Comparison of ENCODE assay signal across 8 cellular contexts in the genomic region with DNA sequence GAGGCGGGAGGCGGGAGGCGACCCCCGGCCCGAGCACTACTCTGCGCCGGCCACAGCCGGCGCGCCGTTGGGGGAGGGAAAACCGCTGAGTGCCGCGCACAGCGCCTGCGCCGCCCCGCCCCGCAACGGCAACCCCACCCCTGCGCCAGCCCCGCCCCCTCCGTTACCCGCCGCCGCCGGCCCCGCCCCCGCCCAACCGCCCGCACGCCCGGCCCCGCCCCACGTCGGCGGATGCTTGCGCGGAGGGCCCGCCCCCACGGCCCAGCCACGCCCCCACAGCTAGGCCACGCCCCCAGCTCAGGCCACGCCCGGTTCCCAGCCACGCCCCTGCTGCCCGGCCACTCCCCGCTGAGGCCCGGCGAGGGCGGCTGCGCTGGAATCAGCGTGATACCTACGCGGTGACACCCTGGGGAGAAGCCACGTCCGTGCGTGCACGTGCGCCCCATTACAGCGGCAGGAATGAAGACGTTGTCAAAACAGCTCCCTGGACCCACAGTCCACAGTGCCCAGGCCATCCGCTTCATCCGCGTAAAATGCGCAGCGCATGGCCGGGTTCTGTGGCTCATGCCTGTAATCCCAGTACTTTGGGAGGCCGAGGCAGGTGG. TPM values are rescaled to one million over a fixed set of nuclear protein-coding genes. Genes with fewer than 3 reads are reported as not detected.
DNase-seq lines count a peak whose midpoint lies in the region; ATAC-seq, FAIRE-seq and TF ChIP-seq lines count a peak whose summit lies in the region.

A gene (minus strand): TSS at position 91 of the 605 bp plus-strand sequence. CDS start 152 bp downstream, outside the sequence.

- peak within 1 kb of the TSS; percentile 20 for H3K4me3 ChIP-seq in CD8-positive, alpha-beta T cell (ENCODE audit: low read depth, low read length)
- H3K4me3 ChIP-seq in HUES64 (ENCODE audit: low read length): peak within 1 kb of the TSS; percentile 72

- H3K4me1 Mint-ChIP-seq in CD8-positive, alpha-beta T cell (ENCODE audit: low read depth): peaks cover 20% of the 10 kb centered on the region
- H3K4me1 Mint-ChIP-seq in activated T-helper 1 cell treated with anti-CD3 and anti-CD28 coated beads, Interleukin-12 subunit alpha, Interleukin-12 subunit beta, Interleukin-2, Interleukin-4 antibody, amounts not matched to agents 30 ng/mL and 10 ng/mL and 1 ng/mL, durations not matched to agents 14 hours and 24 hours and 36 hours (ENCODE audit: low read depth): peaks cover 6% of the 10 kb centered on the region
- peaks cover 15 to 18% of the 10 kb centered on the region in 2 donors for H3K4me1 Mint-ChIP-seq in natural killer cell treated with Interleukin-12 subunit alpha and Interleukin-12 subunit beta and Interleukin-15 and Interleukin-18, amount 100 ng/mL, for 72 hours (ENCODE audit: low read depth in 2 of 2)

- ATAC-seq in CD8-positive, alpha-beta T cell: peak; percentile 90
- peak; percentile 73 for ATAC-seq in GM21360 (IDR thresholded peaks at IDR 0.05; ENCODE audit: unreplicated experiment)
- ATAC-seq in natural killer cell treated with Interleukin-12 subunit alpha and Interleukin-12 subunit beta and Interleukin-15 and Interleukin-18, amount 100 ng/mL, for 72 hours: peak; percentile 96 to 98

- no peaks in the 10 kb centered on the region for H3K27me3 Mint-ChIP-seq in CD8-positive, alpha-beta T cell (ENCODE audit: low read depth)
- H3K27me3 Mint-ChIP-seq in activated T-helper 1 cell treated with anti-CD3 and anti-CD28 coated beads, Interleukin-12 subunit alpha, Interleukin-12 subunit beta, Interleukin-2, Interleukin-4 antibody, amounts not matched to agents 30 ng/mL and 10 ng/mL and 1 ng/mL, durations not matched to agents 14 hours and 24 hours and 36 hours (ENCODE audit: insufficient read depth): peaks cover 27% of the 10 kb centered on the region
- no peaks in the 10 kb centered on the region for H3K27me3 Mint-ChIP-seq in natural killer cell treated with Interleukin-12 subunit alpha and Interleukin-12 subunit beta and Interleukin-15 and Interleukin-18, amount 100 ng/mL, for 72 hours

- peaks cover 4% of the 10 kb centered on the region for H3K36me3 ChIP-seq in CD8-positive, alpha-beta T cell (ENCODE audit: insufficient read depth, low read length)
- peaks cover 20% of the 10 kb centered on the region for H3K36me3 ChIP-seq in HUES64 (ENCODE audit: insufficient read depth, low read length)

- no peak for TF ChIP-seq CTCF in CD8-positive, alpha-beta T cell (IDR thresholded peaks at IDR 0.05)

- intact Hi-C loops in CD8-positive, alpha-beta T cell (cut with DNase I, micrococcal nuclease): loop anchor here (1.0 to 5.0 kb wide), 12 partner anchors 55 to 739 kb away; a partner anchor contains a TSS
- intact Hi-C loops in activated T-helper 1 cell treated with anti-CD3 and anti-CD28 coated beads, Interleukin-12 subunit alpha, Interleukin-12 subunit beta, Interleukin-2, Interleukin-4 antibody, amounts not matched to agents 30 ng/mL and 10 ng/mL and 1 ng/mL, durations not matched to agents 14 hours and 24 hours and 36 hours (cut with micrococcal nuclease): loop anchor here (1.0 to 5.0 kb wide), 4 partner anchors 68 to 559 kb away; a partner anchor contains a TSS

- H3K4me1 ChIP-seq in CD8-positive, alpha-beta T cell (ENCODE audit: insufficient read depth, low read length): peaks cover 15% of the 10 kb centered on the region
- peaks cover 6% of the 10 kb centered on the region for H3K4me1 ChIP-seq in HUES64 (ENCODE audit: insufficient read depth, low read length)

- peak; percentile 88 to 99 (median 93) for DNase-seq in CD8-positive, alpha-beta T cell
- DNase-seq in RCC 7860 (ENCODE audit: low spot score) (peak; percentile 74), fibroblast of peridontal ligament (ENCODE audit: extremely low read depth) (peak; percentile 75)
- peak; percentile 91 for DNase-seq in activated T-helper 1 cell treated with anti-CD3 and anti-CD28 coated beads, Interleukin-12 subunit alpha, Interleukin-12 subunit beta, Interleukin-2, Interleukin-4 antibody, amounts not matched to agents 30 ng/mL and 10 ng/mL and 1 ng/mL, durations not matched to agents 14 hours and 24 hours and 36 hours (ENCODE audit: low spot score)
- DNase-seq in natural killer cell treated with Interleukin-12 subunit alpha and Interleukin-12 subunit beta and Interleukin-15 and Interleukin-18, amount 100 ng/mL, for 72 hours (ENCODE audit: low spot score): peak; percentile 95
- peak; percentile 83 to 98 (median 94) for DNase-seq in stimulated activated naive CD4-positive, alpha-beta T cell (lab: John Stamatoyannopoulos, UW)

- peak within 1 kb of the TSS; percentile 74 for H3K9ac ChIP-seq in HUES64 (ENCODE audit: low read depth, low read length)

- no peaks in the 10 kb centered on the region for H3K27me3 ChIP-seq in CD8-positive, alpha-beta T cell (ENCODE audit: insufficient read depth, low read length)
- H3K27me3 ChIP-seq in HUES64 (ENCODE audit: insufficient read depth, low read length): peaks cover 8% of the 10 kb centered on the region; the same call in 1 of the 2 replicates

- no peak within 1 kb of the TSS for H3K27ac ChIP-seq in CD8-positive, alpha-beta T cell (ENCODE audit: low read depth, low read length)
- H3K27ac ChIP-seq in HUES64 (ENCODE audit: low read depth, low read length): no peak within 1 kb of the TSS

- WGBS in HUES64: 12% methylated on average over 53 of the region's 69 CpGs

- POLR2A ChIA-PET in CD8-positive, alpha-beta T cell (lab: Charles Lee): interaction anchor here (0.6 to 1.8 kb wide), 10 partner anchors 47 to 793 kb away, joined by 3 to 11 read pairs (median 3); a partner anchor contains a TSS

- H3K9me3 ChIP-seq in CD8-positive, alpha-beta T cell (ENCODE audit: low read length): no peaks in the 10 kb centered on the region
- H3K9me3 ChIP-seq in HUES64 (ENCODE audit: insufficient read depth, low read depth, low read length): no peaks in the 10 kb centered on the region

- H3K36me3 Mint-ChIP-seq in CD8-positive, alpha-beta T cell: peaks cover 8% of the 10 kb centered on the region
- peaks cover 12% of the 10 kb centered on the region for H3K36me3 Mint-ChIP-seq in activated T-helper 1 cell treated with anti-CD3 and anti-CD28 coated beads, Interleukin-12 subunit alpha, Interleukin-12 subunit beta, Interleukin-2, Interleukin-4 antibody, amounts not matched to agents 30 ng/mL and 10 ng/mL and 1 ng/mL, durations not matched to agents 14 hours and 24 hours and 36 hours (ENCODE audit: low read depth)
- H3K36me3 Mint-ChIP-seq in natural killer cell treated with Interleukin-12 subunit alpha and Interleukin-12 subunit beta and Interleukin-15 and Interleukin-18, amount 100 ng/mL, for 72 hours: peaks cover 11% of the 10 kb centered on the region

- CTCF ChIA-PET in CD8-positive, alpha-beta T cell (lab: Charles Lee): interaction anchor here (1.1 to 1.4 kb wide), 4 partner anchors 11 to 147 kb away, joined by 3 to 4 read pairs (median 4); no protein-coding TSS in a partner anchor

- no peaks in the 10 kb centered on the region for H3K9me3 Mint-ChIP-seq in CD8-positive, alpha-beta T cell
- H3K9me3 Mint-ChIP-seq in activated T-helper 1 cell treated with anti-CD3 and anti-CD28 coated beads, Interleukin-12 subunit alpha, Interleukin-12 subunit beta, Interleukin-2, Interleukin-4 antibody, amounts not matched to agents 30 ng/mL and 10 ng/mL and 1 ng/mL, durations not matched to agents 14 hours and 24 hours and 36 hours: no peaks in the 10 kb centered on the region
- H3K9me3 Mint-ChIP-seq in natural killer cell treated with Interleukin-12 subunit alpha and Interleukin-12 subunit beta and Interleukin-15 and Interleukin-18, amount 100 ng/mL, for 72 hours: no peaks in the 10 kb centered on the region

- peak within 1 kb of the TSS; percentile 77 for H3K4me3 Mint-ChIP-seq in CD8-positive, alpha-beta T cell
- H3K4me3 Mint-ChIP-seq in activated T-helper 1 cell treated with anti-CD3 and anti-CD28 coated beads, Interleukin-12 subunit alpha, Interleukin-12 subunit beta, Interleukin-2, Interleukin-4 antibody, amounts not matched to agents 30 ng/mL and 10 ng/mL and 1 ng/mL, durations not matched to agents 14 hours and 24 hours and 36 hours: peak within 1 kb of the TSS; percentile 68
- H3K4me3 Mint-ChIP-seq in natural killer cell treated with Interleukin-12 subunit alpha and Interleukin-12 subunit beta and Interleukin-15 and Interleukin-18, amount 100 ng/mL, for 72 hours: peak within 1 kb of the TSS; percentile 72

- no peak for FAIRE-seq in RCC 7860 (lab: Jason Lieb, UNC)

- peak within 1 kb of the TSS; percentile 88 for H3K27ac Mint-ChIP-seq in CD8-positive, alpha-beta T cell
- H3K27ac Mint-ChIP-seq in activated T-helper 1 cell treated with anti-CD3 and anti-CD28 coated beads, Interleukin-12 subunit alpha, Interleukin-12 subunit beta, Interleukin-2, Interleukin-4 antibody, amounts not matched to agents 30 ng/mL and 10 ng/mL and 1 ng/mL, durations not matched to agents 14 hours and 24 hours and 36 hours: peak within 1 kb of the TSS; percentile 34
- H3K27ac Mint-ChIP-seq in natural killer cell treated with Interleukin-12 subunit alpha and Interleukin-12 subunit beta and Interleukin-15 and Interleukin-18, amount 100 ng/mL, for 72 hours: no peak within 1 kb of the TSS

RNA-seq across cellular contexts. Expression of the gene that starts here (rescaled TPM):
- 1 to 10 TPM; 4.3 to 4.8 TPM for total RNA-seq in CD8-positive, alpha-beta T cell
- 10.8 TPM for polyA plus RNA-seq in HUES64 (2013, experiment 1 of 2)
- polyA plus RNA-seq in HUES64 (2013, experiment 2 of 2): 16.0 TPM
- 5.7 and 5.8 TPM in 2 replicates for total RNA-seq in activated T-helper 1 cell treated with anti-CD3 and anti-CD28 coated beads, Interleukin-12 subunit alpha, Interleukin-12 subunit beta, Interleukin-2, Interleukin-4 antibody, amounts not matched to agents 30 ng/mL and 10 ng/mL and 1 ng/mL, durations not matched to agents 14 hours and 24 hours and 36 hours
- total RNA-seq in natural killer cell treated with Interleukin-12 subunit alpha and Interleukin-12 subunit beta and Interleukin-15 and Interleukin-18, amount 100 ng/mL, for 72 hours: 1 to 10 TPM; 4.1 to 5.9 TPM

Comparison
In these comparisons a context has a peak if more than half of its experiments do, and no peak if none do; other contexts are left out.
1. H3K27ac Mint-ChIP-seq: peak in CD8-positive, alpha-beta T cell (single experiment) and activated T-helper 1 cell treated with anti-CD3 and anti-CD28 coated beads, Interleukin-12 subunit alpha, Interleukin-12 subunit beta, Interleukin-2, Interleukin-4 antibody, amounts not matched to agents 30 ng/mL and 10 ng/mL and 1 ng/mL, durations not matched to agents 14 hours and 24 hours and 36 hours (single experiment); none in natural killer cell treated with Interleukin-12 subunit alpha and Interleukin-12 subunit beta and Interleukin-15 and Interleukin-18, amount 100 ng/mL, for 72 hours (0 of 2).
2. Peak in every context shown above with its lines, with median percentiles within 50 percentile points of each other: ATAC-seq, DNase-seq and H3K4me3 Mint-ChIP-seq.